8 cellular contexts compared by ENCODE assay signal in genomic region chr11:32176223-32176811, GRCh38.
A peak's percentile ranks its signal among the peaks of the same experiment; 100 is the strongest.
DNase-seq lines count a peak whose midpoint lies in the region; ATAC-seq and TF ChIP-seq lines count a peak whose summit lies in the region.

No MANE protein-coding gene starts in this region.

- no peaks in the 10 kb centered on the region for H3K36me3 ChIP-seq in kidney epithelial cell (ENCODE audit: control insufficient read depth, insufficient read depth, low read length)

- H3K4me1 Mint-ChIP-seq in WTC11 = peaks cover 15% of the 10 kb centered on the region

- no peaks in the 10 kb centered on the region for H3K27me3 Mint-ChIP-seq in WTC11 (ENCODE audit: low read depth)

- H3K9me3 Mint-ChIP-seq in WTC11 = no peaks in the 10 kb centered on the region

- H3K27ac Mint-ChIP-seq in WTC11 = no peak overlapping the region

- H3K4me3 Mint-ChIP-seq in WTC11 = no peak overlapping the region

- H3K4me3 ChIP-seq in cardiac fibroblast (replicated peaks in 1 of 2; ENCODE audit: low read depth in 2 of 2, low read length in 2 of 2) (no peak overlapping the region), kidney epithelial cell (ENCODE audit: low read depth, low read length) (no peak overlapping the region)

- DNase-seq in AG08395 (ENCODE audit: low spot score) (peak; percentile 75), NCI-H2196 (lab: John Stamatoyannopoulos, UW; ENCODE audit: unreplicated experiment) (peak; percentile 73), WTC11 (ENCODE audit: low spot score) (peak; percentile 88), cardiac fibroblast (ENCODE audit: low read depth in 2 of 2) (peak; percentile 86), kidney epithelial cell (ENCODE audit: low read depth) (peak; percentile 32)
- DNase-seq in stimulated activated CD4-positive, alpha-beta T cell treated with anti-CD3 and anti-CD28 coated beads, Interleukin-2, amount 100 ng/mL, for 24 hours = peak; percentile 78 to 84

- TF ChIP-seq CTCF in WTC11 (IDR thresholded peaks at IDR 0.05) (peak; percentile 84), cardiac fibroblast (IDR thresholded peaks at IDR 0.05; ENCODE audit: low read depth, low read length) (peak; percentile 84), kidney epithelial cell (IDR thresholded peaks at IDR 0.05; ENCODE audit: insufficient read depth, low read length, poor library complexity, severe bottlenecking) (peak; percentile 84)

- POLR2A ChIA-PET in WTC11 (lab: Charles Lee) = interaction anchor here (0.5 kb wide), 1 partner anchor 86 kb away, joined by 3 read pairs; no protein-coding TSS in a partner anchor

- ATAC-seq in GM18861 (IDR thresholded peaks at IDR 0.05; ENCODE audit: unreplicated experiment) (peak; percentile 81), HG03135 (IDR thresholded peaks at IDR 0.05; ENCODE audit: unreplicated experiment) (peak; percentile 82), WTC11 (peak; percentile 65)

- CTCF ChIA-PET in WTC11 (lab: Charles Lee) = interaction anchor here (0.6 to 2.2 kb wide), 43 partner anchors 9 to 938 kb away, joined by 3 to 26 read pairs (median 4); partner anchors contain the start of gene RCN1

- no peaks in the 10 kb centered on the region for H3K36me3 Mint-ChIP-seq in WTC11

- peaks cover 4% of the 10 kb centered on the region for H3K27me3 ChIP-seq in kidney epithelial cell (ENCODE audit: control insufficient read depth, insufficient read depth, low read length)

TF ChIP-seq in WTC11, 78 proteins besides CTCF, POLR2A, EP300 and RAD21:
- TF ChIP-seq KAT7 (CRISPR knock-in tag; IDR thresholded peaks at IDR 0.05; ENCODE audit: borderline replicate concordance) (no peak), TEAD4 (CRISPR knock-in tag; IDR thresholded peaks at IDR 0.05) (no peak), AFF4 (CRISPR knock-in tag; IDR thresholded peaks at IDR 0.05; ENCODE audit: borderline replicate concordance) (no peak), ZNF396 (CRISPR knock-in tag; IDR thresholded peaks at IDR 0.05; ENCODE audit: borderline replicate concordance) (no peak), CREB1 (CRISPR knock-in tag; IDR thresholded peaks at IDR 0.05) (no peak), FOXK1 (CRISPR knock-in tag; IDR thresholded peaks at IDR 0.05) (no peak), PRRX2 (CRISPR knock-in tag; IDR thresholded peaks at IDR 0.05) (no peak), ZSCAN18 (CRISPR knock-in tag; IDR thresholded peaks at IDR 0.05) (no peak), NR2C2 (CRISPR knock-in tag; IDR thresholded peaks at IDR 0.05) (no peak), MAX (CRISPR knock-in tag; IDR thresholded peaks at IDR 0.05) (no peak), NR1H2 (CRISPR knock-in tag; IDR thresholded peaks at IDR 0.05) (no peak), GTF2I (CRISPR knock-in tag; conservative IDR thresholded peaks at IDR 0.05) (no peak), SP1 (CRISPR knock-in tag; conservative IDR thresholded peaks at IDR 0.05) (no peak), USF2 (CRISPR knock-in tag; IDR thresholded peaks at IDR 0.05) (no peak), ZNF121 (CRISPR knock-in tag; IDR thresholded peaks at IDR 0.05) (no peak), ZNF512 (CRISPR knock-in tag; IDR thresholded peaks at IDR 0.05; ENCODE audit: borderline replicate concordance) (no peak), TEAD1 (CRISPR knock-in tag; IDR thresholded peaks at IDR 0.05) (no peak), ZNF671 (CRISPR knock-in tag; IDR thresholded peaks at IDR 0.05) (no peak), ATF2 (CRISPR knock-in tag; IDR thresholded peaks at IDR 0.05; ENCODE audit: borderline replicate concordance, low read depth) (no peak)

Comparison
In these comparisons a context has a peak if more than half of its experiments do, and no peak if none do; other contexts are left out.
1. DNase-seq: peak in every context shown above with its lines; median percentile 88 in WTC11; 86 in cardiac fibroblast; 81 in stimulated activated CD4-positive, alpha-beta T cell treated with anti-CD3 and anti-CD28 coated beads, Interleukin-2, amount 100 ng/mL, for 24 hours; 75 in AG08395; 73 in NCI-H2196; 32 in kidney epithelial cell.